8 cellular contexts compared by ENCODE assay signal in the genomic region with DNA sequence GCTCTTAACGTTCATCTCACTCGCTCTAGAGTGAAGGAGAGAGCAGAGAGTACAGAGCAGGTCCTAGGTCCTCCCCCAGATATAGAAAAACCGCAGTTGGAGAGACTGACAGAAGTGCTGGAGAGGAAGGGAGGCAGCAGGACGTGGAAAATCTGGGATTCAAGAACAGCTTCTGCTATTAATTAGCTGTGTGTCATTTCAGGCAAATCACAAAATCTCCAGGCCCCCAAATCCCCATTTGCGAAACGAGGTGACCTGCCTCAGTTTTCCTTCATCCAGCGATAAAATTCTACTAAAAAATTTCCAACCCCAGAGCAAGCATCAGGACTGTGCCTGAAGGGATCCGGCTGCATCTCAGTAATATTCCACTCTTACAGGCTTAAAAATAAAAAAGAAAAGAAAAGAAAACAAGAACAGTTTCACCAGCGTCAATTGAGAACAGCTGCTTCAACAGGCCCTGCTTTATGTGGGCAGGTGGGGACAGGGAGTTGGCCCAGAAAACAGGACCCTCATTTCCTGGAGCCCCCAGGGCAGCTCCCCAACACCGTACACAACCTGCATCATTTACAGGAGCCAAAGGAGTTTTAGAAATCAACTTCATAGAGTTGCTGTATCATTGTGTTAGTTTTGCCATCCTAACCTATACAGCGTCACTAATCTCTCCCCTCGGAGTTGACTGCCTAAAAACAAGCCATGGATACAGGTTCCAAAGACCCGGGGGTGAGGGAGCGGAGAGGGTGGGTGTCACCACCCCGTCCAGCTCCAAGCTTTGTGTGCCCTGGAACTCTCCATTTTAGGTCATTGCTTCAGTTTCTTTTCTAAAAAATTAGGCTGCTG. TPM values are rescaled to one million over a fixed set of nuclear protein-coding genes. Genes with fewer than 3 reads are reported as not detected.
DNase-seq lines count a peak whose midpoint lies in the region; ATAC-seq and TF ChIP-seq lines count a peak whose summit lies in the region.

No MANE protein-coding gene starts in this region.

- no peaks in the 10 kb centered on the region for H3K27me3 ChIP-seq in ectodermal cell (ENCODE audit: control insufficient read depth, insufficient read depth, low read length, poor library complexity, severe bottlenecking)

- no peak for TF ChIP-seq CTCF in AG04449 (IDR thresholded peaks at IDR 0.05; ENCODE audit: insufficient read depth, low read length, missing control alignments)
- TF ChIP-seq CTCF in nephron progenitor cell (IDR thresholded peaks at IDR 0.05): no peak

- peak overlapping the region; percentile 92 for H3K27ac ChIP-seq in ectodermal cell (ENCODE audit: insufficient read depth, low read depth, low read length, poor library complexity, severe bottlenecking)

- WGBS in ectodermal cell, 2 experiments: 70% methylated on average over 14 to 15 of the region's 15 CpGs

- POLR2A ChIA-PET in AG04449 (lab: Yijun Ruan, JAX): interaction anchor here (0.8 to 17.0 kb wide), 11 partner anchors 8 to 126 kb away, joined by 3 to 1229 read pairs (median 103); a partner anchor contains a TSS

- CTCF ChIA-PET in AG04449 (lab: Yijun Ruan, JAX): interaction anchor here (1.2 to 3.9 kb wide), 6 partner anchors 8 to 80 kb away, joined by 3 to 27 read pairs (median 11); no protein-coding TSS in a partner anchor

- H3K4me1 Mint-ChIP-seq in nephron progenitor cell: peaks cover 51% of the 10 kb centered on the region

- H3K4me3 Mint-ChIP-seq in nephron progenitor cell: peak overlapping the region; percentile 76

- H3K4me1 ChIP-seq in ectodermal cell (ENCODE audit: control insufficient read depth, insufficient read depth, low read length): peaks cover 26% of the 10 kb centered on the region

- H3K9me3 Mint-ChIP-seq in nephron progenitor cell: no peaks in the 10 kb centered on the region

- DNase-seq in AG04449 (ENCODE audit: low read depth, low spot score): no peak
- DNase-seq in NCI-H82 (lab: John Stamatoyannopoulos, UW): peak; percentile 67
- DNase-seq in nephron progenitor cell: peak; percentile 27
- DNase-seq in islet precursor cell: no peak
- no peak for DNase-seq in SHP77 treated with DMSO at 0.1 percent for 48 hours (lab: John Stamatoyannopoulos, UW)
- DNase-seq in ACHN: no peak

- H3K27ac Mint-ChIP-seq in nephron progenitor cell: peak overlapping the region; percentile 96

- peak; percentile 2 for ATAC-seq in GM19023 (IDR thresholded peaks at IDR 0.05; ENCODE audit: unreplicated experiment)

- H3K9me3 ChIP-seq in ectodermal cell (ENCODE audit: control insufficient read depth, low read length): no peaks in the 10 kb centered on the region

- H3K27me3 Mint-ChIP-seq in nephron progenitor cell (ENCODE audit: low read depth, poor library complexity): peaks cover 3% of the 10 kb centered on the region

- H3K4me3 ChIP-seq in AG04449 (ENCODE audit: low read depth, low read length): peak overlapping the region; percentile 43
- peak overlapping the region; percentile 37 for H3K4me3 ChIP-seq in ectodermal cell (ENCODE audit: insufficient read depth, low read depth, low read length)

- H3K36me3 ChIP-seq in ectodermal cell (ENCODE audit: control insufficient read depth, insufficient read depth, low read length): peaks cover 11% of the 10 kb centered on the region

- in situ Hi-C loops in ACHN (cut with HindIII; ENCODE audit: low pct_ligation_motif_present, low pct_unique_long_range_greater_than_20kb, low sequenced_read_pairs): loop anchor here (10.0 kb wide), 1 partner anchor 72 kb away; a partner anchor contains a TSS

- no peaks in the 10 kb centered on the region for H3K36me3 Mint-ChIP-seq in nephron progenitor cell (ENCODE audit: low read depth)

RNA-seq across cellular contexts. Expression of a gene that starts 2.3 kb away (rescaled TPM):
- 2,593 TPM for polyA plus RNA-seq in ectodermal cell (2013, experiment 1 of 4)
- 2,616 TPM for polyA plus RNA-seq in ectodermal cell (2013, experiment 2 of 4)
- 1,460 TPM for polyA plus RNA-seq in ectodermal cell (2013, experiment 3 of 4)
- polyA plus RNA-seq in ectodermal cell (2013, experiment 4 of 4): 1,510 TPM

RNA-seq across cellular contexts. Expression of a gene that starts 28.4 kb away (rescaled TPM):
- 52.2 TPM for polyA plus RNA-seq in ectodermal cell (2013, experiment 1 of 4)
- polyA plus RNA-seq in ectodermal cell (2013, experiment 2 of 4): 49.6 TPM
- 46.2 TPM for polyA plus RNA-seq in ectodermal cell (2013, experiment 3 of 4)
- 55.4 TPM for polyA plus RNA-seq in ectodermal cell (2013, experiment 4 of 4)

Comparison
In these comparisons a context has a peak if more than half of its experiments do, and no peak if none do; other contexts are left out.
1. DNase-seq: peak in NCI-H82 (single experiment) and nephron progenitor cell (single experiment); none in AG04449 (single experiment), islet precursor cell (single experiment), SHP77 treated with DMSO at 0.1 percent for 48 hours (single experiment) and ACHN (single experiment).